8 cellular contexts compared by ENCODE assay signal in genomic region chr11:125874556-125875124, GRCh38. TPM values are rescaled to one million over a fixed set of nuclear protein-coding genes. Genes with fewer than 3 reads are reported as not detected.
DNase-seq lines count a peak whose midpoint lies in the region; ATAC-seq and TF ChIP-seq lines count a peak whose summit lies in the region.

No MANE protein-coding gene starts in this region.

- intact Hi-C loops in Panc1 (cut with micrococcal nuclease; ENCODE audit: unreplicated experiment) (loop anchor here (1.0 to 5.0 kb wide), 2 partner anchors 150 to 247 kb away; partner anchors contain the start of gene CHEK1), right cardiac atrium (cut with DNase I) (loop anchor here in 3 of 4 donors (5.0 to 10.0 kb wide), 3 partner anchors 230 to 912 kb away; partner anchors contain the start of gene CHEK1 (in 1 of the 3))

- H3K4me1 ChIP-seq in Panc1 (ENCODE audit: control insufficient read depth, insufficient read depth, low read length) = no peaks in the 10 kb centered on the region
- no peaks in the 10 kb centered on the region for H3K4me1 ChIP-seq in right cardiac atrium (ENCODE audit: control insufficient read depth, insufficient read depth, low read length)

- H3K9me3 ChIP-seq in Panc1 (ENCODE audit: control insufficient read depth, insufficient read depth, low read depth, low read length) (peaks cover 15% of the 10 kb centered on the region; the same call in 1 of the 2 replicates), right cardiac atrium (ENCODE audit: control insufficient read depth, low read length) (no peaks in the 10 kb centered on the region)

- in situ Hi-C loops in KBM-7 (cut with MboI; ENCODE audit: low pct_unique_long_range_greater_than_20kb, low sequenced_read_pairs) = no loop called here
- in situ Hi-C loops in Panc1 (cut with HindIII; ENCODE audit: low pct_unique_long_range_greater_than_20kb, low sequenced_read_pairs) = no loop called here

- CTCF ChIA-PET in Panc1 (lab: Charles Lee) = no interaction called here

- TF ChIP-seq CTCF in Panc1 (IDR thresholded peaks at IDR 0.05) = peak; percentile 86

- H3K4me3 ChIP-seq in Panc1 (ENCODE audit: low read depth in 2 of 2, low read length in 2 of 2) (no peak overlapping the region), right cardiac atrium (ENCODE audit: low read length) (no peak overlapping the region)

- WGBS in right cardiac atrium = 13% methylated on average over 8 of the region's 8 CpGs

- POLR2A ChIA-PET in Panc1 (lab: Charles Lee) = no interaction called here

- H3K36me3 ChIP-seq in Panc1 (ENCODE audit: control insufficient read depth, insufficient read depth, low read length) = no peaks in the 10 kb centered on the region

- H3K27me3 ChIP-seq in Panc1 (ENCODE audit: control insufficient read depth, insufficient read depth, low read length) (no peaks in the 10 kb centered on the region), right cardiac atrium (ENCODE audit: control insufficient read depth, insufficient read depth) (no peaks in the 10 kb centered on the region)

- H3K27ac ChIP-seq in Panc1 (ENCODE audit: low read length) (no peak overlapping the region), right cardiac atrium (ENCODE audit: low read length) (no peak overlapping the region)

- peak; percentile 66 for ATAC-seq in GM19467 (IDR thresholded peaks at IDR 0.05; ENCODE audit: unreplicated experiment)
- ATAC-seq in Panc1 = peak; percentile 97
- ATAC-seq in right cardiac atrium = peak; percentile 97 to 99
- no peak for ATAC-seq in HG03159 (IDR thresholded peaks at IDR 0.05; ENCODE audit: unreplicated experiment)

- peak; percentile 74 for DNase-seq in DMS153 treated with DMSO at 0.1 percent for 48 hours (lab: John Stamatoyannopoulos, UW; ENCODE audit: unreplicated experiment)
- peak; percentile 62 for DNase-seq in KBM-7
- peak; percentile 51 for DNase-seq in Panc1 (ENCODE audit: low read depth, low spot score)
- DNase-seq in amygdala (lab: John Stamatoyannopoulos, UW) = peak in 42 of 56 donors; percentile 1 to 80 (median 26)
- DNase-seq in right cardiac atrium = peak in 2 of 3 donors; percentile 46 to 62
- peak; percentile 64 for DNase-seq in retina

- no TSS peak for BruUV-seq in Panc1 (replicated peaks; lab: Mats Ljungman, UMichigan)

RNA-seq across cellular contexts. Expression of gene HYLS1, which starts 12.8 kb away (rescaled TPM):
- 32.2 TPM for total RNA-seq in Panc1 (2021; ENCODE audit: unreplicated experiment)
- polyA plus RNA-seq in Panc1 (2012; ENCODE audit: insufficient read length) = 13.5 TPM
- total RNA-seq in right cardiac atrium = 1 to 10 TPM; 4.3 to 7.2 (median 5.2) TPM
- polyA plus RNA-seq in right cardiac atrium = 4.9 TPM

RNA-seq across cellular contexts. Expression of gene PUS3, which starts 28.4 kb away (rescaled TPM):
- total RNA-seq in Panc1 (2021; ENCODE audit: unreplicated experiment) = 15.1 TPM
- 12.6 TPM for polyA plus RNA-seq in Panc1 (2012; ENCODE audit: insufficient read length)
- total RNA-seq in right cardiac atrium = 1 to 10 TPM; 6.1 to 9.5 (median 9.2) TPM
- polyA plus RNA-seq in right cardiac atrium = 5.7 TPM

RNA-seq across cellular contexts. Expression of gene DDX25, which starts 29.7 kb away (rescaled TPM):
- 0.15 TPM for total RNA-seq in Panc1 (2021; ENCODE audit: unreplicated experiment)
- polyA plus RNA-seq in Panc1 (2012; ENCODE audit: insufficient read length) = 0.12 TPM
- not detected for total RNA-seq in right cardiac atrium
- 0.05 TPM for polyA plus RNA-seq in right cardiac atrium

RNA-seq across cellular contexts. Expression of gene PATE4, which starts 41.5 kb away (rescaled TPM):
- total RNA-seq in Panc1 (2021; ENCODE audit: unreplicated experiment) = not detected
- not detected for polyA plus RNA-seq in Panc1 (2012; ENCODE audit: insufficient read length)
- total RNA-seq in right cardiac atrium = not detected
- polyA plus RNA-seq in right cardiac atrium = not detected
